In genomic region chr6:136783495-136784270, GRCh38 we compare ENCODE assay signal across 2 cellular contexts.
TF ChIP-seq lines count a peak whose summit lies in the region.

No MANE protein-coding gene starts in this region.

TF ChIP-seq in IMR-90, 13 proteins besides CTCF, POLR2A, EP300 and RAD21:
- TF ChIP-seq FOS (IDR thresholded peaks at IDR 0.05; ENCODE audit: low read depth, low read length) (no peak), ELK1 (IDR thresholded peaks at IDR 0.05; ENCODE audit: borderline replicate concordance, low read depth, low read length) (no peak), CHD1 (IDR thresholded peaks at IDR 0.05; ENCODE audit: low read depth, low read length) (no peak), RCOR1 (IDR thresholded peaks at IDR 0.05; ENCODE audit: insufficient replicate concordance, low read length) (no peak), MAZ (IDR thresholded peaks at IDR 0.05; ENCODE audit: borderline replicate concordance, low read depth, low read length) (no peak), MAFK (IDR thresholded peaks at IDR 0.05; ENCODE audit: low read depth, low read length) (no peak), RFX5 (IDR thresholded peaks at IDR 0.05; ENCODE audit: low read depth, low read length) (no peak), CEBPB (IDR thresholded peaks at IDR 0.05; ENCODE audit: low read depth, low read length) (no peak), SMC3 (IDR thresholded peaks at IDR 0.05; ENCODE audit: low read depth, low read length) (no peak), BHLHE40 (IDR thresholded peaks at IDR 0.05; ENCODE audit: low read depth, low read length) (no peak), MXI1 (IDR thresholded peaks at IDR 0.05; ENCODE audit: borderline replicate concordance, low read depth, low read length) (no peak), NFE2L2 (IDR thresholded peaks at IDR 0.05; ENCODE audit: low read depth, low read length) (no peak)
- TF ChIP-seq, protein P1, sequence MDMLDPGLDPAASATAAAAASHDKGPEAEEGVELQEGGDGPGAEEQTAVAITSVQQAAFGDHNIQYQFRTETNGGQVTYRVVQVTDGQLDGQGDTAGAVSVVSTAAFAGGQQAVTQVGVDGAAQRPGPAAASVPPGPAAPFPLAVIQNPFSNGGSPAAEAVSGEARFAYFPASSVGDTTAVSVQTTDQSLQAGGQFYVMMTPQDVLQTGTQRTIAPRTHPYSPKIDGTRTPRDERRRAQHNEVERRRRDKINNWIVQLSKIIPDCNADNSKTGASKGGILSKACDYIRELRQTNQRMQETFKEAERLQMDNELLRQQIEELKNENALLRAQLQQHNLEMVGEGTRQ (IDR thresholded peaks at IDR 0.05; ENCODE audit: low read depth, low read length), result no peak

TF ChIP-seq in K562, 482 proteins besides CTCF, POLR2A, EP300 and RAD21 (continues in another document):
- TF ChIP-seq PKNOX1 (IDR thresholded peaks at IDR 0.05) (no peak), KDM4B (IDR thresholded peaks at IDR 0.05; ENCODE audit: borderline replicate concordance in 2 of 2, low read depth in 1 of 2) (no peak; a peak in 1 of 4 replicates), ZNF384 (IDR thresholded peaks at IDR 0.05; ENCODE audit: low read depth, low read length) (no peak), FOXP1 (CRISPR knock-in tag; IDR thresholded peaks at IDR 0.05) (no peak), GTF2A2 (tag; IDR thresholded peaks at IDR 0.05) (peak; percentile 17; the same call in 1 of the 2 replicates), XRCC3 (IDR thresholded peaks at IDR 0.05) (no peak), PYGO2 (tag; IDR thresholded peaks at IDR 0.05) (no peak), HMGN3 (IDR thresholded peaks at IDR 0.05; ENCODE audit: borderline replicate concordance, extremely low read depth, insufficient read length, low read depth, low read length) (no peak), ZNF644 (tag; IDR thresholded peaks at IDR 0.05; ENCODE audit: low read depth) (no peak), CBX2 (IDR thresholded peaks at IDR 0.05; ENCODE audit: insufficient read depth, low read length, poor library complexity, severe bottlenecking) (no peak), ZNF253 (CRISPR knock-in tag; conservative IDR thresholded peaks at IDR 0.05) (no peak), PATZ1 (CRISPR knock-in tag; IDR thresholded peaks at IDR 0.05; ENCODE audit: borderline replicate concordance) (0 out of 2 replicates have a peak, but pooled peaks have one; percentile 33), ZNF561 (CRISPR knock-in tag; conservative IDR thresholded peaks at IDR 0.05) (no peak), ZNF143 (CRISPR knock-in tag; IDR thresholded peaks at IDR 0.05) (no peak), MYBL2 (IDR thresholded peaks at IDR 0.05; ENCODE audit: low read depth) (no peak), MYBL2 (CRISPR knock-in tag; IDR thresholded peaks at IDR 0.05; ENCODE audit: borderline replicate concordance) (no peak), MED1 (CRISPR knock-in tag; IDR thresholded peaks at IDR 0.05; ENCODE audit: borderline replicate concordance) (no peak), HIVEP1 (CRISPR knock-in tag; IDR thresholded peaks at IDR 0.05) (no peak), ZNF3 (CRISPR knock-in tag; IDR thresholded peaks at IDR 0.05) (no peak), NR0B1 (IDR thresholded peaks at IDR 0.05; ENCODE audit: partially characterized antibody) (no peak), POLR2AphosphoS2 (IDR thresholded peaks at IDR 0.05; ENCODE audit: low read length) (no peak), CXXC5 (CRISPR knock-in tag; IDR thresholded peaks at IDR 0.05) (no peak; the same call in none of the 2 replicates), PHB (CRISPR knock-in tag; IDR thresholded peaks at IDR 0.05) (no peak), SRSF9 (IDR thresholded peaks at IDR 0.05; ENCODE audit: borderline replicate concordance, low read depth, low read length) (no peak), MAZ (CRISPR knock-in tag; conservative IDR thresholded peaks at IDR 0.05 in 1 of 2, IDR thresholded peaks at IDR 0.05 in 1 of 2) (0 out of 4 replicates have a peak, but pooled peaks of 1 of the 2 experiments have one; percentile 34), ZNF140 (CRISPR knock-in tag; IDR thresholded peaks at IDR 0.05) (no peak), ZBTB8A (IDR thresholded peaks at IDR 0.05; ENCODE audit: partially characterized antibody) (no peak), NFIC (IDR thresholded peaks at IDR 0.05) (no peak), NR1H2 (CRISPR knock-in tag; IDR thresholded peaks at IDR 0.05) (no peak), SIN3A (IDR thresholded peaks at IDR 0.05; ENCODE audit: borderline replicate concordance in 2 of 2, control insufficient read depth in 1 of 2, low read depth in 2 of 2, low read length in 2 of 2) (no peak), GATAD2A (IDR thresholded peaks at IDR 0.05) (no peak), GATAD2B (IDR thresholded peaks at IDR 0.05; ENCODE audit: borderline replicate concordance) (no peak), NR2C2 (CRISPR knock-in tag; IDR thresholded peaks at IDR 0.05) (no peak), NR2C2 (tag; IDR thresholded peaks at IDR 0.05) (peak; percentile 33; the same call in 1 of the 2 replicates), EZH2 (IDR thresholded peaks at IDR 0.05; ENCODE audit: borderline replicate concordance, low read depth, low read length) (no peak), TBP (optimal IDR thresholded peaks at IDR 0.05; ENCODE audit: low read depth, low read length) (no peak), GTF2F1 (IDR thresholded peaks at IDR 0.05; ENCODE audit: low read depth, low read length) (no peak), DDX20 (tag; IDR thresholded peaks at IDR 0.05; ENCODE audit: low read depth) (no peak), ATF1 (CRISPR knock-in tag; IDR thresholded peaks at IDR 0.05) (no peak), ATF1 (tag; IDR thresholded peaks at IDR 0.05) (no peak), ZNF395 (CRISPR knock-in tag; IDR thresholded peaks at IDR 0.05) (peak; percentile 84), ZBTB12 (CRISPR knock-in tag; IDR thresholded peaks at IDR 0.05) (no peak), PCBP2 (IDR thresholded peaks at IDR 0.05; ENCODE audit: low read depth, low read length, poor library complexity, severe bottlenecking) (no peak), L3MBTL2 (IDR thresholded peaks at IDR 0.05) (0 out of 2 replicates have a peak, but pooled peaks have one; percentile 31), MEF2D (tag; conservative IDR thresholded peaks at IDR 0.05; ENCODE audit: low read depth) (no peak), TAL1 (IDR thresholded peaks at IDR 0.05) (no peak), SMARCA4 (IDR thresholded peaks at IDR 0.05) (no peak)
- TF ChIP-seq, protein P2, sequence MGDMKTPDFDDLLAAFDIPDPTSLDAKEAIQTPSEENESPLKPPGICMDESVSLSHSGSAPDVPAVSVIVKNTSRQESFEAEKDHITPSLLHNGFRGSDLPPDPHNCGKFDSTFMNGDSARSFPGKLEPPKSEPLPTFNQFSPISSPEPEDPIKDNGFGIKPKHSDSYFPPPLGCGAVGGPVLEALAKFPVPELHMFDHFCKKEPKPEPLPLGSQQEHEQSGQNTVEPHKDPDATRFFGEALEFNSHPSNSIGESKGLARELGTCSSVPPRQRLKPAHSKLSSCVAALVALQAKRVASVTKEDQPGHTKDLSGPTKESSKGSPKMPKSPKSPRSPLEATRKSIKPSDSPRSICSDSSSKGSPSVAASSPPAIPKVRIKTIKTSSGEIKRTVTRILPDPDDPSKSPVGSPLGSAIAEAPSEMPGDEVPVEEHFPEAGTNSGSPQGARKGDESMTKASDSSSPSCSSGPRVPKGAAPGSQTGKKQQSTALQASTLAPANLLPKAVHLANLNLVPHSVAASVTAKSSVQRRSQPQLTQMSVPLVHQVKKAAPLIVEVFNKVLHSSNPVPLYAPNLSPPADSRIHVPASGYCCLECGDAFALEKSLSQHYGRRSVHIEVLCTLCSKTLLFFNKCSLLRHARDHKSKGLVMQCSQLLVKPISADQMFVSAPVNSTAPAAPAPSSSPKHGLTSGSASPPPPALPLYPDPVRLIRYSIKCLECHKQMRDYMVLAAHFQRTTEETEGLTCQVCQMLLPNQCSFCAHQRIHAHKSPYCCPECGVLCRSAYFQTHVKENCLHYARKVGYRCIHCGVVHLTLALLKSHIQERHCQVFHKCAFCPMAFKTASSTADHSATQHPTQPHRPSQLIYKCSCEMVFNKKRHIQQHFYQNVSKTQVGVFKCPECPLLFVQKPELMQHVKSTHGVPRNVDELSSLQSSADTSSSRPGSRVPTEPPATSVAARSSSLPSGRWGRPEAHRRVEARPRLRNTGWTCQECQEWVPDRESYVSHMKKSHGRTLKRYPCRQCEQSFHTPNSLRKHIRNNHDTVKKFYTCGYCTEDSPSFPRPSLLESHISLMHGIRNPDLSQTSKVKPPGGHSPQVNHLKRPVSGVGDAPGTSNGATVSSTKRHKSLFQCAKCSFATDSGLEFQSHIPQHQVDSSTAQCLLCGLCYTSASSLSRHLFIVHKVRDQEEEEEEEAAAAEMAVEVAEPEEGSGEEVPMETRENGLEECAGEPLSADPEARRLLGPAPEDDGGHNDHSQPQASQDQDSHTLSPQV (IDR thresholded peaks at IDR 0.05), result peak; percentile 75; the same call in 1 of the 2 replicates
- TF ChIP-seq, protein P3, sequence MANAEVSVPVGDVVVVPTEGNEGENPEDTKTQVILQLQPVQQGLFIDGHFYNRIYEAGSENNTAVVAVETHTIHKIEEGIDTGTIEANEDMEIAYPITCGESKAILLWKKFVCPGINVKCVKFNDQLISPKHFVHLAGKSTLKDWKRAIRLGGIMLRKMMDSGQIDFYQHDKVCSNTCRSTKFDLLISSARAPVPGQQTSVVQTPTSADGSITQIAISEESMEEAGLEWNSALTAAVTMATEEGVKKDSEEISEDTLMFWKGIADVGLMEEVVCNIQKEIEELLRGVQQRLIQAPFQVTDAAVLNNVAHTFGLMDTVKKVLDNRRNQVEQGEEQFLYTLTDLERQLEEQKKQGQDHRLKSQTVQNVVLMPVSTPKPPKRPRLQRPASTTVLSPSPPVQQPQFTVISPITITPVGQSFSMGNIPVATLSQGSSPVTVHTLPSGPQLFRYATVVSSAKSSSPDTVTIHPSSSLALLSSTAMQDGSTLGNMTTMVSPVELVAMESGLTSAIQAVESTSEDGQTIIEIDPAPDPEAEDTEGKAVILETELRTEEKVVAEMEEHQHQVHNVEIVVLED (CRISPR knock-in tag; IDR thresholded peaks at IDR 0.05), result no peak; the same call in 1 of the 2 replicates
- TF ChIP-seq, protein P4, sequence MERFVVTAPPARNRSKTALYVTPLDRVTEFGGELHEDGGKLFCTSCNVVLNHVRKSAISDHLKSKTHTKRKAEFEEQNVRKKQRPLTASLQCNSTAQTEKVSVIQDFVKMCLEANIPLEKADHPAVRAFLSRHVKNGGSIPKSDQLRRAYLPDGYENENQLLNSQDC (CRISPR knock-in tag; IDR thresholded peaks at IDR 0.05), result no peak
- TF ChIP-seq, protein P5, sequence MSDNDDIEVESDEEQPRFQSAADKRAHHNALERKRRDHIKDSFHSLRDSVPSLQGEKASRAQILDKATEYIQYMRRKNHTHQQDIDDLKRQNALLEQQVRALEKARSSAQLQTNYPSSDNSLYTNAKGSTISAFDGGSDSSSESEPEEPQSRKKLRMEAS (CRISPR knock-in tag; IDR thresholded peaks at IDR 0.05), result peak; percentile 40; the same call in 1 of the 2 replicates
- TF ChIP-seq, protein P6, sequence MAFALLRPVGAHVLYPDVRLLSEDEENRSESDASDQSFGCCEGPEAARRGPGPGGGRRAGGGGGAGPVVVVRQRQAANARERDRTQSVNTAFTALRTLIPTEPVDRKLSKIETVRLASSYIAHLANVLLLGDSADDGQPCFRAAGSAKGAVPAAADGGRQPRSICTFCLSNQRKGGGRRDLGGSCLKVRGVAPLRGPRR (CRISPR knock-in tag; IDR thresholded peaks at IDR 0.05), result no peak
